In the genomic region with DNA sequence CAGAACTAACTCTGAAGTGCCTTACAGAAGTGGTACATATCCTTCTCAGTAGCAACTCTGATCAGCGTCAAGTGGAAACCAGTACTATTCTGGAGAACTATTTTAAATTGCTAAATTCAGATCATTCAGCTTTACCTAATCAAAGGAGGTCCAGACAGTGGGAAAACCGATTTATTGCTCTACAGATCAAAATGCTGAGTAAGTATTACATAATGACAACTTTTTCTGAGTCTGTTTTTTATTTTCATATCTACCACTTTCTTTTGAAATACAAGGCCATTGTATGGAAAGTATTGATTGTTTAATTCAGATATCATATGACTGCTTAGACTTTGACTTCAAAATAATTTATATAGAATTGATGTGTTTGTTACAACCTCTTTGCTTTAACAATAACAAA, we compare ENCODE assay signal across 16 cellular contexts.
DNase-seq lines count a peak whose midpoint lies in the region; FAIRE-seq and TF ChIP-seq lines count a peak whose summit lies in the region.
"Had no signal": no experiment of that assay in that cellular context is flagged by ENCODE, and none has a peak within 500 bp of the region (broad histone marks: within the 10 kb centered on the region; RNA-seq: fewer than 3 reads in every experiment).

No MANE protein-coding gene starts in this region.

- H3K23ac ChIP-seq in H9 (ENCODE audit: insufficient read length, low read depth, low read length), result no peak overlapping the region

- H2BK20ac ChIP-seq in H9 (ENCODE audit: low read depth, low read length, poor library complexity, severe bottlenecking), result no peak overlapping the region

- H3K23me2 ChIP-seq in H9 (ENCODE audit: insufficient read length, low read depth, low read length, poor library complexity, severe bottlenecking), result no peaks in the 10 kb centered on the region

- DNase-seq in GM18507 (ENCODE audit: extremely low spot score, insufficient read length, low read depth) (no peak), H9 (no peak), UCSD-AML1 (lab: John Stamatoyannopoulos, UW; ENCODE audit: unreplicated experiment) (no peak), immature natural killer cell (no peak)
- no peak for DNase-seq in activated CD8-positive, alpha-beta memory T cell treated with anti-CD3 and anti-CD28 coated beads for 24 hours
- DNase-seq: AML-193; Caco-2; CD4-positive, alpha-beta T cell; GOT3; H7 had no signal

- no peak overlapping the region for H2BK5ac ChIP-seq in H9 (ENCODE audit: insufficient read length, low read length)

- H3K4me1 Mint-ChIP-seq in H9 (no peaks in the 10 kb centered on the region), immature natural killer cell (no peaks in the 10 kb centered on the region)

- no peak overlapping the region for H3K18ac ChIP-seq in H9 (ENCODE audit: insufficient read length, low read depth, low read length)

- FAIRE-seq in GM18507 (lab: Jason Lieb, UNC), result peak; percentile 5
- FAIRE-seq in islet of Langerhans (lab: Jason Lieb, UNC), result peak; percentile 38
- FAIRE-seq: A204.1, D721Med, G401.6, GM12891 had no signal

- H3K56ac ChIP-seq in H9 (ENCODE audit: insufficient read length, low read depth, low read length), result no peak overlapping the region

- no peak overlapping the region for H4K91ac ChIP-seq in H9 (ENCODE audit: insufficient read length, low read depth, low read length)

- H3K79me1 ChIP-seq in H9 (ENCODE audit: insufficient read depth, low read depth, low read length, poor library complexity, severe bottlenecking), result no peaks in the 10 kb centered on the region

- no peak overlapping the region for H4K8ac ChIP-seq in H9 (replicated peaks; ENCODE audit: insufficient read length, low read depth, low read length)

- H3K27ac Mint-ChIP-seq in H9 (peak overlapping the region in 2 of 3 experiments; percentile 24 to 72; a peak in 1 of 7 replicates), immature natural killer cell (no peak overlapping the region)
- H3K27ac Mint-ChIP-seq: CD4-positive, alpha-beta T cell had no signal

- no peaks in the 10 kb centered on the region for H4K20me1 ChIP-seq in H9 (ENCODE audit: control insufficient read depth, insufficient read depth, insufficient read length)

- H3K27me3 Mint-ChIP-seq in H9 (ENCODE audit: low read depth), result no peaks in the 10 kb centered on the region
- H3K27me3 Mint-ChIP-seq in immature natural killer cell (ENCODE audit: low read depth in 3 of 3), result no peaks in the 10 kb centered on the region
- H3K27me3 Mint-ChIP-seq: CD4-positive, alpha-beta T cell had no signal

- H2BK12ac ChIP-seq in H9 (ENCODE audit: insufficient read length, low read depth, low read length), result no peak overlapping the region

- no peak overlapping the region for H3K9ac ChIP-seq in H9 (ENCODE audit: extremely low read depth, insufficient read length, low read length)

- no peak overlapping the region for H2BK15ac ChIP-seq in H9 (ENCODE audit: low read depth, low read length)

- H4K5ac ChIP-seq in H9 (ENCODE audit: insufficient read length, low read depth, low read length), result no peak overlapping the region

- H3K9me3 Mint-ChIP-seq in H9, result no peaks in the 10 kb centered on the region
- no peaks in the 10 kb centered on the region for H3K9me3 Mint-ChIP-seq in immature natural killer cell
- H3K9me3 Mint-ChIP-seq: CD4-positive, alpha-beta T cell had no signal

- H3K4me2 ChIP-seq in H9 (ENCODE audit: insufficient read depth, insufficient read length, low read length), result no peak overlapping the region

- H3K27ac ChIP-seq in H9 (ENCODE audit: insufficient read length, low read depth, low read length), result no peak overlapping the region
- H3K27ac ChIP-seq: C4-2B had no signal

- H3K4ac ChIP-seq in H9 (ENCODE audit: low read depth, low read length), result no peak overlapping the region

- H3T11ph ChIP-seq in H9 (ENCODE audit: low read length), result no peak overlapping the region

- H2BK120ac ChIP-seq in H9 (ENCODE audit: low read depth, low read length, poor library complexity, severe bottlenecking), result no peak overlapping the region

- H2AFZ ChIP-seq in H9 (ENCODE audit: low read length), result no peak overlapping the region

- H2AK5ac ChIP-seq in H9 (ENCODE audit: insufficient read length, low read length), result no peak overlapping the region

- WGBS in H9 (ENCODE audit: extremely low coverage, insufficient read length, low lambda C conversion rate), result no CpG with 5 or more reads among the region's 2 CpGs

- H3K9me3 ChIP-seq in H9 (ENCODE audit: control insufficient read depth, low read depth, low read length), result no peaks in the 10 kb centered on the region
- H3K9me3 ChIP-seq: Caco-2 had no signal

- no peaks in the 10 kb centered on the region for H3K4me1 ChIP-seq in H9 (ENCODE audit: insufficient read depth, low read length)
- H3K4me1 ChIP-seq: Caco-2 had no signal

- no peaks in the 10 kb centered on the region for H3K79me2 ChIP-seq in H9 (ENCODE audit: insufficient read depth, low read length)

- peaks cover 0 to 10% (median 5%) of the 10 kb centered on the region in 3 experiments; a peak in 2 of 7 replicates for H3K36me3 Mint-ChIP-seq in H9 (ENCODE audit: insufficient read depth in 1 of 3, low read depth in 3 of 3)
- H3K36me3 Mint-ChIP-seq in immature natural killer cell, result peaks cover 15 to 27% (median 21%) of the 10 kb centered on the region in 3 donors

- no peak overlapping the region for H3K14ac ChIP-seq in H9 (ENCODE audit: insufficient read depth, low read length)

- TF ChIP-seq CTCF in H9 (conservative IDR thresholded peaks at IDR 0.05), result no peak

- no peaks in the 10 kb centered on the region for H3K27me3 ChIP-seq in H9 (ENCODE audit: insufficient read depth, low read length)

- no peak overlapping the region for H3K4me3 Mint-ChIP-seq in H9
- H3K4me3 Mint-ChIP-seq in immature natural killer cell, result no peak overlapping the region
- H3K4me3 Mint-ChIP-seq: CD4-positive, alpha-beta T cell had no signal

Comparison
In these comparisons a context has a peak if more than half of its experiments do, and no peak if none do; other contexts are left out.
1. H3K27ac Mint-ChIP-seq: peak in H9 (2 of 3); none in immature natural killer cell (0 of 6).